In the genomic region with DNA sequence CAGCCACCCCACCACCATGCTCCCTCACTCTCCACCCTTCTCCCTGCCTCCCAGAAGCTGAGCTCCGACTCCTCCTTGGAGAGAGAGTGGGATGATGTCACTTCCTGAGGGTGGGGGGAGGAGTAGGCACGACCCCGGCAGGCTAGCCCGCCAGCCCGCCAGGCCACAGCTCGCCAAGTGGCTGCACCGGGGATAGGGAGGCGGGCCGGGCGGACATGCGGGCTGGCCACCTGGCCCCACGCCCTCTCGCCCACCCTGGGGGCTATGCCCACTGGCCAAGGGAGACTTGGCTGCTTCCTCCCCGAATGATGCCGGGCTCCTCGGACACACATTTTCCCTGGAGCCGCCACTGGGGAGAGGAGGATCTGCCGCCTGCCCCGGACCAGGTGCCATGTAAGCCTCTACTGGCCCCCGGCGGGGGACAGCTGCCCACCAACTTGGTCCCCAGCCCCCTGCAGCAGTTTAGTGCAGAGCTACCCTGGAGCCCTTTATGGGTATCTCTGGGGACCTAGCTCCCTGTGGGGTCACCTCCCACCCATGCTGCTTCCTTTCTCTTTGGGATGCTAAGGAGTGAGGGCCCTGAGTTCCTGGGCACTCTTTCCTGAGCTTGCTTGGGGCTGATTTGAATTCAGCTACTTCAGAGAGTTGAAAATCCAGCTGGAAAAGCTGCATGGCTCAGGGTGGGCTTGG, we compare ENCODE assay signal across 1 cellular context.
TF ChIP-seq lines count a peak whose summit lies in the region.

No MANE protein-coding gene starts in this region.

TF ChIP-seq in GM23338, 12 proteins besides CTCF, POLR2A, EP300 and RAD21 (continued from another document):
- TF ChIP-seq, protein P1, sequence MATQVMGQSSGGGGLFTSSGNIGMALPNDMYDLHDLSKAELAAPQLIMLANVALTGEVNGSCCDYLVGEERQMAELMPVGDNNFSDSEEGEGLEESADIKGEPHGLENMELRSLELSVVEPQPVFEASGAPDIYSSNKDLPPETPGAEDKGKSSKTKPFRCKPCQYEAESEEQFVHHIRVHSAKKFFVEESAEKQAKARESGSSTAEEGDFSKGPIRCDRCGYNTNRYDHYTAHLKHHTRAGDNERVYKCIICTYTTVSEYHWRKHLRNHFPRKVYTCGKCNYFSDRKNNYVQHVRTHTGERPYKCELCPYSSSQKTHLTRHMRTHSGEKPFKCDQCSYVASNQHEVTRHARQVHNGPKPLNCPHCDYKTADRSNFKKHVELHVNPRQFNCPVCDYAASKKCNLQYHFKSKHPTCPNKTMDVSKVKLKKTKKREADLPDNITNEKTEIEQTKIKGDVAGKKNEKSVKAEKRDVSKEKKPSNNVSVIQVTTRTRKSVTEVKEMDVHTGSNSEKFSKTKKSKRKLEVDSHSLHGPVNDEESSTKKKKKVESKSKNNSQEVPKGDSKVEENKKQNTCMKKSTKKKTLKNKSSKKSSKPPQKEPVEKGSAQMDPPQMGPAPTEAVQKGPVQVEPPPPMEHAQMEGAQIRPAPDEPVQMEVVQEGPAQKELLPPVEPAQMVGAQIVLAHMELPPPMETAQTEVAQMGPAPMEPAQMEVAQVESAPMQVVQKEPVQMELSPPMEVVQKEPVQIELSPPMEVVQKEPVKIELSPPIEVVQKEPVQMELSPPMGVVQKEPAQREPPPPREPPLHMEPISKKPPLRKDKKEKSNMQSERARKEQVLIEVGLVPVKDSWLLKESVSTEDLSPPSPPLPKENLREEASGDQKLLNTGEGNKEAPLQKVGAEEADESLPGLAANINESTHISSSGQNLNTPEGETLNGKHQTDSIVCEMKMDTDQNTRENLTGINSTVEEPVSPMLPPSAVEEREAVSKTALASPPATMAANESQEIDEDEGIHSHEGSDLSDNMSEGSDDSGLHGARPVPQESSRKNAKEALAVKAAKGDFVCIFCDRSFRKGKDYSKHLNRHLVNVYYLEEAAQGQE (IDR thresholded peaks at IDR 0.05; ENCODE audit: unreplicated experiment): no peak
- no peak for TF ChIP-seq NANOG (IDR thresholded peaks at IDR 0.05; ENCODE audit: borderline replicate concordance)
- TF ChIP-seq, protein P2, sequence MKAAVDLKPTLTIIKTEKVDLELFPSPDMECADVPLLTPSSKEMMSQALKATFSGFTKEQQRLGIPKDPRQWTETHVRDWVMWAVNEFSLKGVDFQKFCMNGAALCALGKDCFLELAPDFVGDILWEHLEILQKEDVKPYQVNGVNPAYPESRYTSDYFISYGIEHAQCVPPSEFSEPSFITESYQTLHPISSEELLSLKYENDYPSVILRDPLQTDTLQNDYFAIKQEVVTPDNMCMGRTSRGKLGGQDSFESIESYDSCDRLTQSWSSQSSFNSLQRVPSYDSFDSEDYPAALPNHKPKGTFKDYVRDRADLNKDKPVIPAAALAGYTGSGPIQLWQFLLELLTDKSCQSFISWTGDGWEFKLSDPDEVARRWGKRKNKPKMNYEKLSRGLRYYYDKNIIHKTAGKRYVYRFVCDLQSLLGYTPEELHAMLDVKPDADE (IDR thresholded peaks at IDR 0.05): no peak
- TF ChIP-seq STAT1 (IDR thresholded peaks at IDR 0.05; ENCODE audit: unreplicated experiment): no peak
- TF ChIP-seq, protein P3, sequence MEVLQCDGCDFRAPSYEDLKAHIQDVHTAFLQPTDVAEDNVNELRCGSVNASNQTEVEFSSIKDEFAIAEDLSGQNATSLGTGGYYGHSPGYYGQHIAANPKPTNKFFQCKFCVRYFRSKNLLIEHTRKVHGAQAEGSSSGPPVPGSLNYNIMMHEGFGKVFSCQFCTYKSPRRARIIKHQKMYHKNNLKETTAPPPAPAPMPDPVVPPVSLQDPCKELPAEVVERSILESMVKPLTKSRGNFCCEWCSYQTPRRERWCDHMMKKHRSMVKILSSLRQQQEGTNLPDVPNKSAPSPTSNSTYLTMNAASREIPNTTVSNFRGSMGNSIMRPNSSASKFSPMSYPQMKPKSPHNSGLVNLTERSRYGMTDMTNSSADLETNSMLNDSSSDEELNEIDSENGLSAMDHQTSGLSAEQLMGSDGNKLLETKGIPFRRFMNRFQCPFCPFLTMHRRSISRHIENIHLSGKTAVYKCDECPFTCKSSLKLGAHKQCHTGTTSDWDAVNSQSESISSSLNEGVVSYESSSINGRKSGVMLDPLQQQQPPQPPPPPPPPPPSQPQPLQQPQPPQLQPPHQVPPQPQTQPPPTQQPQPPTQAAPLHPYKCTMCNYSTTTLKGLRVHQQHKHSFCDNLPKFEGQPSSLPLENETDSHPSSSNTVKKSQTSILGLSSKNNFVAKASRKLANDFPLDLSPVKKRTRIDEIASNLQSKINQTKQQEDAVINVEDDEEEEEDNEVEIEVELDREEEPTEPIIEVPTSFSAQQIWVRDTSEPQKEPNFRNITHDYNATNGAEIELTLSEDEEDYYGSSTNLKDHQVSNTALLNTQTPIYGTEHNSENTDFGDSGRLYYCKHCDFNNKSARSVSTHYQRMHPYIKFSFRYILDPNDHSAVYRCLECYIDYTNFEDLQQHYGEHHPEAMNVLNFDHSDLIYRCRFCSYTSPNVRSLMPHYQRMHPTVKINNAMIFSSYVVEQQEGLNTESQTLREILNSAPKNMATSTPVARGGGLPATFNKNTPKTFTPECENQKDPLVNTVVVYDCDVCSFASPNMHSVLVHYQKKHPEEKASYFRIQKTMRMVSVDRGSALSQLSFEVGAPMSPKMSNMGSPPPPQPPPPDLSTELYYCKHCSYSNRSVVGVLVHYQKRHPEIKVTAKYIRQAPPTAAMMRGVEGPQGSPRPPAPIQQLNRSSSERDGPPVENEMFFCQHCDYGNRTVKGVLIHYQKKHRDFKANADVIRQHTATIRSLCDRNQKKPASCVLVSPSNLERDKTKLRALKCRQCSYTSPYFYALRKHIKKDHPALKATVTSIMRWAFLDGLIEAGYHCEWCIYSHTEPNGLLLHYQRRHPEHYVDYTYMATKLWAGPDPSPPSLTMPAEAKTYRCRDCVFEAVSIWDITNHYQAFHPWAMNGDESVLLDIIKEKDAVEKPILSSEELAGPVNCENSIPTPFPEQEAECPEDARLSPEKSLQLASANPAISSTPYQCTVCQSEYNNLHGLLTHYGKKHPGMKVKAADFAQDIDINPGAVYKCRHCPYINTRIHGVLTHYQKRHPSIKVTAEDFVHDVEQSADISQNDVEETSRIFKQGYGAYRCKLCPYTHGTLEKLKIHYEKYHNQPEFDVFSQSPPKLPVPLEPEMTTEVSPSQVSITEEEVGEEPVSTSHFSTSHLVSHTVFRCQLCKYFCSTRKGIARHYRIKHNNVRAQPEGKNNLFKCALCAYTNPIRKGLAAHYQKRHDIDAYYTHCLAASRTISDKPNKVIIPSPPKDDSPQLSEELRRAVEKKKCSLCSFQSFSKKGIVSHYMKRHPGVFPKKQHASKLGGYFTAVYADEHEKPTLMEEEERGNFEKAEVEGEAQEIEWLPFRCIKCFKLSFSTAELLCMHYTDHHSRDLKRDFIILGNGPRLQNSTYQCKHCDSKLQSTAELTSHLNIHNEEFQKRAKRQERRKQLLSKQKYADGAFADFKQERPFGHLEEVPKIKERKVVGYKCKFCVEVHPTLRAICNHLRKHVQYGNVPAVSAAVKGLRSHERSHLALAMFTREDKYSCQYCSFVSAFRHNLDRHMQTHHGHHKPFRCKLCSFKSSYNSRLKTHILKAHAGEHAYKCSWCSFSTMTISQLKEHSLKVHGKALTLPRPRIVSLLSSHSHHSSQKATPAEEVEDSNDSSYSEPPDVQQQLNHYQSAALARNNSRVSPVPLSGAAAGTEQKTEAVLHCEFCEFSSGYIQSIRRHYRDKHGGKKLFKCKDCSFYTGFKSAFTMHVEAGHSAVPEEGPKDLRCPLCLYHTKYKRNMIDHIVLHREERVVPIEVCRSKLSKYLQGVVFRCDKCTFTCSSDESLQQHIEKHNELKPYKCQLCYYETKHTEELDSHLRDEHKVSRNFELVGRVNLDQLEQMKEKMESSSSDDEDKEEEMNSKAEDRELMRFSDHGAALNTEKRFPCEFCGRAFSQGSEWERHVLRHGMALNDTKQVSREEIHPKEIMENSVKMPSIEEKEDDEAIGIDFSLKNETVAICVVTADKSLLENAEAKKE (CRISPR knock-in tag; IDR thresholded peaks at IDR 0.05): no peak
- TF ChIP-seq EZH2 (IDR thresholded peaks at IDR 0.05; ENCODE audit: low read depth, unreplicated experiment): no peak
- no peak for TF ChIP-seq ZNF114 (CRISPR knock-in tag; IDR thresholded peaks at IDR 0.05)
- TF ChIP-seq EZH2phosphoT487 (IDR thresholded peaks at IDR 0.05; ENCODE audit: unreplicated experiment): no peak
- TF ChIP-seq CREB1 (CRISPR knock-in tag; IDR thresholded peaks at IDR 0.05; ENCODE audit: low read depth): peak; percentile 85
- no peak for TF ChIP-seq JUNB (IDR thresholded peaks at IDR 0.05; ENCODE audit: unreplicated experiment)
- no peak for TF ChIP-seq ZNF331 (CRISPR knock-in tag; IDR thresholded peaks at IDR 0.05; ENCODE audit: low read depth)
